Comparison of ENCODE assay signal across 9 cellular contexts in genomic region chr16:68079616-68080344, GRCh38. TPM values are rescaled to one million over a fixed set of nuclear protein-coding genes. Genes with fewer than 3 reads are reported as not detected.
DNase-seq lines count a peak whose midpoint lies in the region; ATAC-seq, FAIRE-seq and TF ChIP-seq lines count a peak whose summit lies in the region.
"Had no signal": no experiment of that assay in that cellular context is flagged by ENCODE, and none has a peak within 500 bp of the region (broad histone marks: within the 10 kb centered on the region; RNA-seq: fewer than 3 reads in every experiment).

No MANE protein-coding gene starts in this region.

- H2AFZ ChIP-seq in endothelial cell of umbilical vein (ENCODE audit: low read depth, low read length), result peak overlapping the region; percentile 58

- H3K79me2 ChIP-seq in endothelial cell of umbilical vein (ENCODE audit: control insufficient read depth, insufficient read depth, low read length), result no peaks in the 10 kb centered on the region

- dilution Hi-C loops in endothelial cell of umbilical vein (cut with MboI; ENCODE audit: extremely low pct_ligation_motif_present, low sequenced_read_pairs), result no loop called here

- DNase-seq in HUDEP-2 (lab: John Stamatoyannopoulos, UW; ENCODE audit: unreplicated experiment in 76 of 76), result peak in 75 of 76 experiments; percentile 55 to 98 (median 92)
- peak; percentile 83 to 86 for DNase-seq in activated CD4-positive, alpha-beta T cell treated with anti-CD3 and anti-CD28 coated beads, Interleukin-2, amount 50 U/mL, for 48 hours
- DNase-seq in endothelial cell of umbilical vein (ENCODE audit: low read depth, low spot score), result peak; percentile 63
- DNase-seq in posterior vena cava (ENCODE audit: low spot score), result peak; percentile 87
- peak; percentile 88 for DNase-seq in upper lobe of right lung
- DNase-seq in NCI-H1105 (lab: John Stamatoyannopoulos, UW), result no peak

- peak; percentile 74 for FAIRE-seq in endothelial cell of umbilical vein (lab: Jason Lieb, UNC)
- FAIRE-seq: H1 had no signal

- CTCF ChIA-PET in endothelial cell of umbilical vein (lab: Charles Lee), result interaction anchor here (1.1 to 1.6 kb wide), 3 partner anchors 14 to 150 kb away, joined by 3 to 7 read pairs (median 3); no protein-coding TSS in a partner anchor

- POLR2A ChIA-PET in endothelial cell of umbilical vein (lab: Charles Lee), result interaction anchor here (1.1 kb wide), 1 partner anchor 120 kb away, joined by 5 read pairs; no protein-coding TSS in a partner anchor

- H3K4me1 ChIP-seq in endothelial cell of umbilical vein (ENCODE audit: control insufficient read depth, extremely low read depth, insufficient read depth, low read length) (peaks cover 26% of the 10 kb centered on the region), upper lobe of right lung (peaks cover 67% of the 10 kb centered on the region)

- no peak overlapping the region for H3K4me2 ChIP-seq in endothelial cell of umbilical vein (ENCODE audit: insufficient read depth, low read length)

- H3K27ac ChIP-seq in endothelial cell of umbilical vein (ENCODE audit: insufficient read depth, low read depth, low read length) (peak overlapping the region; percentile 20), upper lobe of right lung (peak overlapping the region; percentile 85)

- ATAC-seq in upper lobe of right lung (peak; percentile 73), HG03159 (IDR thresholded peaks at IDR 0.05; ENCODE audit: unreplicated experiment) (no peak), HG03520 (IDR thresholded peaks at IDR 0.05; ENCODE audit: unreplicated experiment) (no peak)

- no peak for TF ChIP-seq POLR2A in endothelial cell of umbilical vein (IDR thresholded peaks at IDR 0.05; ENCODE audit: low read depth, low read length)

- H3K9me1 ChIP-seq in endothelial cell of umbilical vein (replicated peaks; ENCODE audit: control insufficient read depth, extremely low read depth, insufficient read depth, low read length), result no peaks in the 10 kb centered on the region

- BruUV-seq in endothelial cell of umbilical vein (replicated peaks; lab: Mats Ljungman, UMichigan), result no TSS peak

- H3K9me3 ChIP-seq in endothelial cell of umbilical vein (replicated peaks; ENCODE audit: control insufficient read depth, insufficient read depth, low read length) (no peaks in the 10 kb centered on the region), upper lobe of right lung (no peaks in the 10 kb centered on the region)

- no peak for TF ChIP-seq CTCF in endothelial cell of umbilical vein (IDR thresholded peaks at IDR 0.05; ENCODE audit: extremely low read depth in 1 of 2, insufficient read depth in 1 of 2, low read depth in 1 of 2, low read length in 2 of 2)
- no peak for TF ChIP-seq CTCF in upper lobe of right lung (IDR thresholded peaks at IDR 0.05)

- H3K9ac ChIP-seq in endothelial cell of umbilical vein (replicated peaks; ENCODE audit: extremely low read depth, insufficient read depth, low read length), result no peak overlapping the region

- H3K4me3 ChIP-seq in endothelial cell of umbilical vein (replicated peaks in 1 of 3; ENCODE audit: insufficient read depth in 1 of 3, low read depth in 1 of 3, low read length in 3 of 3) (no peak overlapping the region), upper lobe of right lung (peak overlapping the region; percentile 5)

- peaks cover 0 to 12% of the 10 kb centered on the region in 2 experiments for H3K36me3 ChIP-seq in endothelial cell of umbilical vein (ENCODE audit: control insufficient read depth in 2 of 2, extremely low read depth in 1 of 2, insufficient read depth in 2 of 2, low read length in 2 of 2)
- peaks cover 29% of the 10 kb centered on the region for H3K36me3 ChIP-seq in upper lobe of right lung

- H3K27me3 ChIP-seq in endothelial cell of umbilical vein (ENCODE audit: control insufficient read depth in 2 of 2, insufficient read depth in 2 of 2, low read length in 2 of 2) (no peaks in the 10 kb centered on the region), upper lobe of right lung (no peaks in the 10 kb centered on the region)

- H4K20me1 ChIP-seq in endothelial cell of umbilical vein (replicated peaks; ENCODE audit: control insufficient read depth, extremely low read depth, insufficient read depth, low read length), result no peaks in the 10 kb centered on the region

- intact Hi-C loops in endothelial cell of umbilical vein (cut with micrococcal nuclease), result loop anchor here (10.0 kb wide), 1 partner anchor 245 kb away; no protein-coding TSS in a partner anchor
- intact Hi-C loops in posterior vena cava (cut with DNase I), result loop anchor here in 1 of 2 donors (10.0 kb wide), 1 partner anchor 145 kb away; no protein-coding TSS in a partner anchor
- intact Hi-C loops in upper lobe of right lung (cut with DNase I), result loop anchor here (10.0 kb wide), 1 partner anchor 155 kb away; the partner anchor contains the start of gene ESRP2

TF ChIP-seq in endothelial cell of umbilical vein, 7 proteins besides CTCF, POLR2A, EP300 and RAD21:
- peak; percentile 22 for TF ChIP-seq POLR2AphosphoS5 (IDR thresholded peaks at IDR 0.05; ENCODE audit: insufficient read depth, low read depth, low read length)
- TF ChIP-seq EZH2 (IDR thresholded peaks at IDR 0.05; ENCODE audit: borderline replicate concordance, low read depth, low read length, severe bottlenecking), result no peak
- TF ChIP-seq MAX (IDR thresholded peaks at IDR 0.05; ENCODE audit: insufficient read depth, insufficient read length), result no peak
TF ChIP-seq in endothelial cell of umbilical vein: peak in this region for 1.

RNA-seq across cellular contexts. Expression of gene NFATC3, which starts 5.4 kb away (rescaled TPM):
- total RNA-seq in endothelial cell of umbilical vein, result 30.5 and 33.1 TPM in 2 replicates
- polyA plus RNA-seq in endothelial cell of umbilical vein, result 15.6 and 15.8 TPM in 2 replicates
- polyA plus RNA-seq in endothelial cell of umbilical vein (2011; cell fraction: cytosol; rRNA removed), result 11.4 and 11.9 TPM in 2 replicates
- 14.4 and 15.2 TPM in 2 replicates for polyA plus RNA-seq in endothelial cell of umbilical vein (2011; cell fraction: nucleus; rRNA removed)
- polyA plus RNA-seq in endothelial cell of umbilical vein (2012), result 12.9 and 14.4 TPM in 2 replicates
- 54.3 and 62.9 TPM in 2 replicates for polyA minus RNA-seq in endothelial cell of umbilical vein
- 28.1 TPM for polyA minus RNA-seq in endothelial cell of umbilical vein (2011; cell fraction: cytosol; rRNA and poly(A)+ RNA removed)
- 35.9 and 53.4 TPM in 2 replicates for polyA minus RNA-seq in endothelial cell of umbilical vein (2011; cell fraction: nucleus; rRNA and poly(A)+ RNA removed)
- total RNA-seq in posterior vena cava, result 10 to 100 TPM; 28.0 to 30.8 TPM
- total RNA-seq in upper lobe of right lung, result 74.5 TPM

RNA-seq across cellular contexts. Expression of gene DUS2, which starts 56.7 kb away (rescaled TPM):
- 20.3 and 21.7 TPM in 2 replicates for total RNA-seq in endothelial cell of umbilical vein
- 14.7 and 16.4 TPM in 2 replicates for polyA plus RNA-seq in endothelial cell of umbilical vein
- 15.3 TPM in 2 replicates for polyA plus RNA-seq in endothelial cell of umbilical vein (2011; cell fraction: cytosol; rRNA removed)
- 40.2 and 48.7 TPM in 2 replicates for polyA plus RNA-seq in endothelial cell of umbilical vein (2011; cell fraction: nucleus; rRNA removed)
- polyA plus RNA-seq in endothelial cell of umbilical vein (2012), result 13.7 and 20.2 TPM in 2 replicates
- 24.1 and 25.5 TPM in 2 replicates for polyA minus RNA-seq in endothelial cell of umbilical vein
- polyA minus RNA-seq in endothelial cell of umbilical vein (2011; cell fraction: cytosol; rRNA and poly(A)+ RNA removed), result 16.9 TPM
- polyA minus RNA-seq in endothelial cell of umbilical vein (2011; cell fraction: nucleus; rRNA and poly(A)+ RNA removed), result 17.0 and 22.2 TPM in 2 replicates
- total RNA-seq in posterior vena cava, result 10 to 100 TPM in 1 of 2 donors, 1 to 10 TPM in 1; 6.6 to 11.6 TPM
- total RNA-seq in upper lobe of right lung, result 11.2 TPM

RNA-seq across cellular contexts. Expression of gene DDX28, which starts 56.7 kb away (rescaled TPM):
- total RNA-seq in endothelial cell of umbilical vein (7.9 and 8.4 TPM in 2 replicates), posterior vena cava (1 to 10 TPM; 5.4 to 5.8 TPM), upper lobe of right lung (9.9 TPM)
- polyA plus RNA-seq in endothelial cell of umbilical vein, result 12.5 and 14.9 TPM in 2 replicates
- 12.8 and 13.6 TPM in 2 replicates for polyA plus RNA-seq in endothelial cell of umbilical vein (2011; cell fraction: cytosol; rRNA removed)
- 8.8 and 9.5 TPM in 2 replicates for polyA plus RNA-seq in endothelial cell of umbilical vein (2011; cell fraction: nucleus; rRNA removed)
- 8.5 and 9.5 TPM in 2 replicates for polyA plus RNA-seq in endothelial cell of umbilical vein (2012)
- polyA minus RNA-seq in endothelial cell of umbilical vein, result 9.8 and 12.6 TPM in 2 replicates
- 15.1 TPM for polyA minus RNA-seq in endothelial cell of umbilical vein (2011; cell fraction: cytosol; rRNA and poly(A)+ RNA removed)
- 9.4 and 10.4 TPM in 2 replicates for polyA minus RNA-seq in endothelial cell of umbilical vein (2011; cell fraction: nucleus; rRNA and poly(A)+ RNA removed)
